ENCODE assay signal across 31 cellular contexts in the genomic region with DNA sequence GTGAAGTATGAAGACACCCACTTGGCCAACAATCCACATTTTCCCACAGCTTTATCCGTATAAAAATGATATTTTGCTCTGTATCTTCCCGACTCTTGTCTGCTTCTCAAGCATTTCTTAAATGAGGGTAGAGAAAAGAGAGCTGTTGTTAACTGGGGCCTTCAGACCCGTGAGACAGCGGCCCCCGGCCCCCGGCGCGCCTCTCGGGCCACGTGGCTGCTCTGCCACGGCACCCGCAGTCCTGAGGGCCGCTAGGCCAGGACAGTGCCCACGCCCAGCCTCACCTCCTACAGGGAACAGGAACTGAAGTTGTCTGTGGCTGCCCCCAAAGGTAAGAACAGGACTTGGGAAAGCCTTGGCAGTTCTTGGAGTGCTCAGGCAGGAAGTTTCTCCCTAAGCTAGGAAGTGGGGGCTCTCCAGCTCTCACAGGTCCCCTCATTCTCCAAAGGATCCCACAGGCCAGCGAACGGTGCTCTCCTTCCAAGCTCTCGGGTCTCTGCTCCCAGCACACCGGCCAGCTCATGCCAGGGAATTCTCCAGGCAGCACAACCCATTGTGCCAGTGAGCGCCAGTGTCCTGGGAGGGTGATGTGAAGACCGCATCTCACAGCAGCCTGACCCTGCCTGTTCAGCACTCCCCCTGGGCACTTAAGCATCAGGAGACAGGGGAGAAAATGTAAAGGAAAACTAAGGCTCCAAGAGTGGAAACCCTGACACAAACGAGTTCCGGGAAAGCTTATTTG.
"Had no signal": no experiment of that assay in that cellular context is flagged by ENCODE, and none has a peak within 500 bp of the region (broad histone marks: within the 10 kb centered on the region; RNA-seq: fewer than 3 reads in every experiment).

No MANE protein-coding gene starts in this region.

- ATAC-seq: T-helper 17 cell had no signal

- H3K27ac Mint-ChIP-seq: activated CD4-positive, alpha-beta memory T cell treated with anti-CD3 and anti-CD28 coated beads for 36 hours; activated CD4-positive, alpha-beta T cell treated with anti-CD3 and anti-CD28 coated beads, Interleukin-2, amount 10 ng/mL, durations not matched to agents 7 days and 5 days; activated naive CD4-positive, alpha-beta T cell treated with anti-CD3 and anti-CD28 coated beads, Interleukin-2, amount 10 ng/mL, durations not matched to agents 7 days and 5 days; activated naive CD8-positive, alpha-beta T cell treated with anti-CD3 and anti-CD28 coated beads for 36 hours; activated T-helper 2 cell treated with anti-CD3 and anti-CD28 coated beads, Interferon-gamma antibody, Interleukin-2, Interleukin-4, amounts not matched to agents 10 μg/mL and 5 μg/mL and 100 μg/mL, durations not matched to agents 14 hours and 24 hours and 36 hours; T-helper 17 cell had no signal

- H3K4me1 ChIP-seq: breast epithelium, Peyer's patch, SJCRH30 had no signal

- H3K4me1 Mint-ChIP-seq: activated CD4-positive, alpha-beta T cell treated with anti-CD3 and anti-CD28 coated beads, Interleukin-2, amount 10 ng/mL, durations not matched to agents 7 days and 5 days; activated naive CD4-positive, alpha-beta T cell treated with anti-CD3 and anti-CD28 coated beads, Interleukin-2, amount 10 ng/mL, durations not matched to agents 7 days and 5 days; activated naive CD8-positive, alpha-beta T cell treated with anti-CD3 and anti-CD28 coated beads for 36 hours had no signal

- H3K9me3 ChIP-seq: breast epithelium, Peyer's patch, SJCRH30 had no signal

- H3K36me3 ChIP-seq: breast epithelium, Peyer's patch, SJCRH30 had no signal

- H3K9me3 Mint-ChIP-seq: activated CD4-positive, alpha-beta memory T cell treated with anti-CD3 and anti-CD28 coated beads for 36 hours; activated CD4-positive, alpha-beta T cell treated with anti-CD3 and anti-CD28 coated beads, Interleukin-2, amount 10 ng/mL, durations not matched to agents 7 days and 5 days; activated naive CD4-positive, alpha-beta T cell treated with anti-CD3 and anti-CD28 coated beads, Interleukin-2, amount 10 ng/mL, durations not matched to agents 7 days and 5 days; activated naive CD8-positive, alpha-beta T cell treated with anti-CD3 and anti-CD28 coated beads for 36 hours; activated T-helper 2 cell treated with anti-CD3 and anti-CD28 coated beads, Interferon-gamma antibody, Interleukin-2, Interleukin-4, amounts not matched to agents 10 μg/mL and 5 μg/mL and 100 μg/mL, durations not matched to agents 14 hours and 24 hours and 36 hours had no signal

- H3K27me3 ChIP-seq: Peyer's patch, SJCRH30 had no signal

- H3K4me3 ChIP-seq: breast epithelium, Peyer's patch, SJCRH30 had no signal

- H3K36me3 Mint-ChIP-seq: activated CD4-positive, alpha-beta memory T cell treated with anti-CD3 and anti-CD28 coated beads for 36 hours; activated naive CD4-positive, alpha-beta T cell treated with anti-CD3 and anti-CD28 coated beads, Interleukin-2, amount 10 ng/mL, durations not matched to agents 7 days and 5 days; activated naive CD8-positive, alpha-beta T cell treated with anti-CD3 and anti-CD28 coated beads for 36 hours had no signal

- H3K27ac ChIP-seq: breast epithelium, Peyer's patch, RWPE1, SJCRH30 had no signal

- H3K27me3 Mint-ChIP-seq: activated CD4-positive, alpha-beta T cell treated with anti-CD3 and anti-CD28 coated beads, Interleukin-2, amount 10 ng/mL, durations not matched to agents 7 days and 5 days had no signal

- DNase-seq: activated CD4-positive, alpha-beta memory T cell treated with anti-CD3 and anti-CD28 coated beads for 36 hours; activated CD4-positive, alpha-beta T cell treated with anti-CD3 and anti-CD28 coated beads, Interleukin-2, amount 10 ng/mL, durations not matched to agents 7 days and 5 days; activated CD4-positive, CD25-positive, alpha-beta regulatory T cell; activated CD8-positive, alpha-beta memory T cell treated with anti-CD3 and anti-CD28 coated beads for 24 hours; activated gamma-delta T cell treated with Interleukin-2 at 50 U/mL for 16 hours; activated naive CD4-positive, alpha-beta T cell treated with anti-CD3 and anti-CD28 coated beads, Interleukin-2, amount 10 ng/mL, durations not matched to agents 7 days and 5 days; activated naive CD8-positive, alpha-beta T cell treated with anti-CD3 and anti-CD28 coated beads for 36 hours; activated T-cell treated with anti-CD3 and anti-CD28 coated beads for 4 hours; activated T-cell treated with anti-CD3 and anti-CD28 coated beads, Interleukin-2, amount 50 U/mL, for 48 hours; anterior cingulate cortex; caudate nucleus; Kasumi-1; KBM-7; NCI-H1048; NCI-H146; NCI-H187 treated with DMSO at 0.1 percent for 48 hours; NCI-H2081 treated with DMSO at 0.1 percent for 48 hours; NCI-H345; NCI-H510A; NCI-H526 treated with DMSO at 0.1 percent for 48 hours; NCI-H82; NK-92 treated with Interleukin-12 subunit alpha and Interleukin-12 subunit beta, amount 100 ng/mL, for 24 hours; Peyer's patch; Right ventricle myocardium superior; SJCRH30; T-helper 17 cell; T-helper 9 cell had no signal

- FAIRE-seq: TTC549 had no signal

- H3K4me3 Mint-ChIP-seq: activated CD4-positive, alpha-beta memory T cell treated with anti-CD3 and anti-CD28 coated beads for 36 hours; activated CD4-positive, alpha-beta T cell treated with anti-CD3 and anti-CD28 coated beads, Interleukin-2, amount 10 ng/mL, durations not matched to agents 7 days and 5 days; activated naive CD4-positive, alpha-beta T cell treated with anti-CD3 and anti-CD28 coated beads, Interleukin-2, amount 10 ng/mL, durations not matched to agents 7 days and 5 days; activated naive CD8-positive, alpha-beta T cell treated with anti-CD3 and anti-CD28 coated beads for 36 hours; T-helper 17 cell had no signal
